1 cellular context compared by ENCODE assay signal in the genomic region with DNA sequence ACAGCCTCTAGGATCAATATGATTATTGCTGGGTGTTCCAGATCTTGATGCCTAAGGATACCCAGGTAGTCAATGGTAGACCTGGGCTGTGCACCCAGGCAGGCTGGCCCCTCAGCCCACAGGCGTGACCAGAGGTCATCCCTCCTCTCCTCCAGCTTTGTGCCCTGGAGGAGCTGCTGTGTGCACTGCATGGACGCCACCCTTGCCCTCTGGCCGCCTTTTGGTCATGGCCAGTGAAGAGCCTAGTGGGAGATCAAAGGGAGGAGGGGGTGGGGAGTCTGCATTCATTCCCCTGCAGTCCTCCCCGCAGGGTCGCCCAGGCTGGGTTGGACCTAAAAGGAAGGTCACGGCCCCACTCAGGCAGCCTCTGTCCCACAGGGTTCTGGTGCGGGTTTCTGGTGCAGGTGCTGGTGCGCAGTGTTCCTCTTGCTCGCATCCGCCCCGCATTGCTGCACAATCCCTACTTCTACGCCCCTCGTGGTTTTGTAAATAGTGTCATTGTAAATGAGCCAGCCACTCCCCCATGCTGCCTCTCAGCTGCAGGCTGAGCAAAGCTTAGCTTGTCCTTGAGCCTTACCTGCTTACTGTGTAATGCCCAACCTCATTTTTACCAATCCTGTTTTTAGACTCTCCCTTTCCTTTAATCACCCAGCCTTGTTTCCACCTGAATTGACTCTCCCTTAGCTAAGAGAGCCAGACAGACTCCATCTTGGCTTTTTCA.
A peak's percentile ranks its signal among the peaks of the same experiment; 100 is the strongest.
TF ChIP-seq lines count a peak whose summit lies in the region.

No MANE protein-coding gene starts in this region.

TF ChIP-seq in WTC11, 78 proteins besides CTCF, POLR2A, EP300 and RAD21 (continued from another document):
- TF ChIP-seq, protein P1, sequence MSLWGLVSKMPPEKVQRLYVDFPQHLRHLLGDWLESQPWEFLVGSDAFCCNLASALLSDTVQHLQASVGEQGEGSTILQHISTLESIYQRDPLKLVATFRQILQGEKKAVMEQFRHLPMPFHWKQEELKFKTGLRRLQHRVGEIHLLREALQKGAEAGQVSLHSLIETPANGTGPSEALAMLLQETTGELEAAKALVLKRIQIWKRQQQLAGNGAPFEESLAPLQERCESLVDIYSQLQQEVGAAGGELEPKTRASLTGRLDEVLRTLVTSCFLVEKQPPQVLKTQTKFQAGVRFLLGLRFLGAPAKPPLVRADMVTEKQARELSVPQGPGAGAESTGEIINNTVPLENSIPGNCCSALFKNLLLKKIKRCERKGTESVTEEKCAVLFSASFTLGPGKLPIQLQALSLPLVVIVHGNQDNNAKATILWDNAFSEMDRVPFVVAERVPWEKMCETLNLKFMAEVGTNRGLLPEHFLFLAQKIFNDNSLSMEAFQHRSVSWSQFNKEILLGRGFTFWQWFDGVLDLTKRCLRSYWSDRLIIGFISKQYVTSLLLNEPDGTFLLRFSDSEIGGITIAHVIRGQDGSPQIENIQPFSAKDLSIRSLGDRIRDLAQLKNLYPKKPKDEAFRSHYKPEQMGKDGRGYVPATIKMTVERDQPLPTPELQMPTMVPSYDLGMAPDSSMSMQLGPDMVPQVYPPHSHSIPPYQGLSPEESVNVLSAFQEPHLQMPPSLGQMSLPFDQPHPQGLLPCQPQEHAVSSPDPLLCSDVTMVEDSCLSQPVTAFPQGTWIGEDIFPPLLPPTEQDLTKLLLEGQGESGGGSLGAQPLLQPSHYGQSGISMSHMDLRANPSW (CRISPR knock-in tag; conservative IDR thresholded peaks at IDR 0.05; ENCODE audit: low read depth): no peak
- TF ChIP-seq ZNF263 (CRISPR knock-in tag; IDR thresholded peaks at IDR 0.05; ENCODE audit: low read depth): peak; percentile 47; the same call in 1 of the 2 replicates
- no peak for TF ChIP-seq OVOL2 (CRISPR knock-in tag; IDR thresholded peaks at IDR 0.05; ENCODE audit: borderline replicate concordance)
- no peak for TF ChIP-seq CREB1 (CRISPR knock-in tag; IDR thresholded peaks at IDR 0.05)
- TF ChIP-seq TEAD4 (CRISPR knock-in tag; IDR thresholded peaks at IDR 0.05): no peak
- TF ChIP-seq SOX15 (CRISPR knock-in tag; IDR thresholded peaks at IDR 0.05): no peak
- TF ChIP-seq CREM (CRISPR knock-in tag; IDR thresholded peaks at IDR 0.05): no peak
- no peak for TF ChIP-seq IRF2 (CRISPR knock-in tag; IDR thresholded peaks at IDR 0.05; ENCODE audit: borderline replicate concordance, low read depth)
- no peak for TF ChIP-seq KAT7 (CRISPR knock-in tag; IDR thresholded peaks at IDR 0.05; ENCODE audit: borderline replicate concordance)
